In genomic region chr12:91109148-91109564, GRCh38 we compare ENCODE assay signal across 9 cellular contexts. TPM values are rescaled to one million over a fixed set of nuclear protein-coding genes. Genes with fewer than 3 reads are reported as not detected.
A peak's percentile ranks its signal among the peaks of the same experiment; 100 is the strongest.
DNase-seq lines count a peak whose midpoint lies in the region; ATAC-seq and TF ChIP-seq lines count a peak whose summit lies in the region.
"Had no signal": no experiment of that assay in that cellular context is flagged by ENCODE, and none has a peak within 500 bp of the region (broad histone marks: within the 10 kb centered on the region; RNA-seq: fewer than 3 reads in every experiment).

No MANE protein-coding gene starts in this region.

- RAD21 ChIA-PET in HCT116 (lab: Charles Lee; ENCODE audit: low non-redundant PET in 1 of 2, low total read pairs in 2 of 2, uncharacterized antibody in 2 of 2, unreplicated experiment in 2 of 2): no interaction called here

- 35 to 38% methylated on average over 7 of the region's 7 CpGs for WGBS in esophagus squamous epithelium, 2 donors

- CTCF ChIA-PET in HCT116 (lab: Charles Lee) (interaction anchor here (0.7 to 1.7 kb wide), 10 partner anchors 9 to 246 kb away, joined by 3 to 12 read pairs (median 3); no protein-coding TSS in a partner anchor), WTC11 (lab: Charles Lee) (interaction anchor here (0.6 to 3.0 kb wide), 12 partner anchors 8 to 273 kb away, joined by 3 to 12 read pairs (median 4); no protein-coding TSS in a partner anchor)

- no peak overlapping the region for H3K27ac Mint-ChIP-seq in WTC11
- no peak overlapping the region for H3K27ac Mint-ChIP-seq in natural killer cell treated with Interleukin-12 subunit alpha and Interleukin-12 subunit beta and Interleukin-15 and Interleukin-18, amount 100 ng/mL, for 72 hours
- H3K27ac Mint-ChIP-seq: CD4-positive, CD25-positive, alpha-beta regulatory T cell had no signal

- no peaks in the 10 kb centered on the region for H3K36me3 Mint-ChIP-seq in WTC11
- no peaks in the 10 kb centered on the region for H3K36me3 Mint-ChIP-seq in natural killer cell treated with Interleukin-12 subunit alpha and Interleukin-12 subunit beta and Interleukin-15 and Interleukin-18, amount 100 ng/mL, for 72 hours
- H3K36me3 Mint-ChIP-seq: CD4-positive, CD25-positive, alpha-beta regulatory T cell had no signal

- H3K27me3 Mint-ChIP-seq in WTC11 (ENCODE audit: low read depth): no peaks in the 10 kb centered on the region; the same call in 1 of the 2 replicates
- no peaks in the 10 kb centered on the region for H3K27me3 Mint-ChIP-seq in natural killer cell treated with Interleukin-12 subunit alpha and Interleukin-12 subunit beta and Interleukin-15 and Interleukin-18, amount 100 ng/mL, for 72 hours

- H3K79me2 ChIP-seq in HCT116 (ENCODE audit: insufficient read depth, low read length): no peaks in the 10 kb centered on the region

- TF ChIP-seq CTCF in HCT116 (IDR thresholded peaks at IDR 0.05 in 2 of 3, conservative IDR thresholded peaks at IDR 0.05 in 1 of 3; ENCODE audit: borderline replicate concordance in 1 of 3, insufficient read depth in 1 of 3, low read depth in 2 of 3, low read length in 2 of 3): peak; percentile 44 to 81 (median 67); a peak in 5 of 6 replicates
- TF ChIP-seq CTCF in WTC11 (IDR thresholded peaks at IDR 0.05): peak; percentile 62; the same call in 1 of the 2 replicates
- peak in 5 of 6 experiments; percentile 33 to 57 (median 44) for TF ChIP-seq CTCF in esophagus squamous epithelium (IDR thresholded peaks at IDR 0.05)
- peak; percentile 67 for TF ChIP-seq CTCF in upper lobe of right lung (IDR thresholded peaks at IDR 0.05)

- H3K4me1 ChIP-seq in HCT116 (ENCODE audit: control insufficient read depth in 1 of 2, insufficient read depth in 2 of 2, low read length in 2 of 2) (no peaks in the 10 kb centered on the region), esophagus squamous epithelium (peaks cover 0 to 6% (median 0%) of the 10 kb centered on the region in 3 donors), upper lobe of right lung (no peaks in the 10 kb centered on the region)

- intact Hi-C loops in HCT116 (cut with micrococcal nuclease) (loop anchor here (2.0 to 10.0 kb wide), 2 partner anchors 130 to 216 kb away; no protein-coding TSS in a partner anchor), esophagus squamous epithelium (cut with DNase I) (no loop called here), upper lobe of right lung (cut with DNase I) (no loop called here)

- ATAC-seq in HCT116: peak; percentile 93
- peak; percentile 99 for ATAC-seq in WTC11
- ATAC-seq in natural killer cell treated with Interleukin-12 subunit alpha and Interleukin-12 subunit beta and Interleukin-15 and Interleukin-18, amount 100 ng/mL, for 72 hours: no peak
- peak; percentile 83 for ATAC-seq in upper lobe of right lung

- H3K9me2 ChIP-seq in HCT116 (ENCODE audit: insufficient read depth): no peaks in the 10 kb centered on the region

- H3K27ac ChIP-seq in HCT116 (ENCODE audit: low read depth, low read length) (no peak overlapping the region), esophagus squamous epithelium (peak overlapping the region in 3 of 4 donors; percentile 4 to 52 (median 24)), upper lobe of right lung (peak overlapping the region; percentile 37)

- H3K9me3 ChIP-seq in HCT116 (ENCODE audit: control insufficient read depth in 1 of 2, insufficient read depth in 1 of 2, low read depth in 1 of 2, low read length in 2 of 2) (no peaks in the 10 kb centered on the region), esophagus squamous epithelium (no peaks in the 10 kb centered on the region), upper lobe of right lung (no peaks in the 10 kb centered on the region)

- DNase-seq in NCI-H1436 (lab: John Stamatoyannopoulos, UW) (peak; percentile 14), NCI-H1436 treated with DMSO at 0.1 percent for 48 hours (lab: John Stamatoyannopoulos, UW) (no peak), HCT116 (ENCODE audit: low read depth, low spot score) (peak; percentile 27), MV-4-11 (lab: John Stamatoyannopoulos, UW) (peak; percentile 64), WTC11 (ENCODE audit: low spot score) (peak; percentile 82), esophagus squamous epithelium (lab: John Stamatoyannopoulos, UW) (no peak), upper lobe of right lung (peak; percentile 79)
- DNase-seq in natural killer cell treated with Interleukin-12 subunit alpha and Interleukin-12 subunit beta and Interleukin-15 and Interleukin-18, amount 100 ng/mL, for 72 hours (ENCODE audit: low spot score): peak; percentile 61

- H3K9ac ChIP-seq in HCT116 (ENCODE audit: low read length): no peak overlapping the region

- H3K36me3 ChIP-seq in HCT116 (ENCODE audit: control insufficient read depth in 1 of 2, insufficient read depth in 2 of 2, low read length in 2 of 2) (no peaks in the 10 kb centered on the region), esophagus squamous epithelium (no peaks in the 10 kb centered on the region), upper lobe of right lung (no peaks in the 10 kb centered on the region)

- H2AFZ ChIP-seq in HCT116 (ENCODE audit: low read depth, low read length, poor library complexity, severe bottlenecking): peak overlapping the region; percentile 98

- 0 out of 2 replicates have a peak overlapping the region, but pooled peaks have one; percentile 24 for H3K4me2 ChIP-seq in HCT116 (ENCODE audit: low read length)

- POLR2A ChIA-PET in HCT116 (lab: Charles Lee) (no interaction called here), WTC11 (lab: Charles Lee) (no interaction called here)

- peak; percentile 53 for TF ChIP-seq RAD21 in HCT116 (IDR thresholded peaks at IDR 0.05; ENCODE audit: low read depth)

- H3K4me3 Mint-ChIP-seq in WTC11: no peak overlapping the region
- no peak overlapping the region for H3K4me3 Mint-ChIP-seq in natural killer cell treated with Interleukin-12 subunit alpha and Interleukin-12 subunit beta and Interleukin-15 and Interleukin-18, amount 100 ng/mL, for 72 hours
- H3K4me3 Mint-ChIP-seq: CD4-positive, CD25-positive, alpha-beta regulatory T cell had no signal

- H4K20me1 ChIP-seq in HCT116 (ENCODE audit: insufficient read depth): no peaks in the 10 kb centered on the region

- TF ChIP-seq POLR2A in HCT116 (IDR thresholded peaks at IDR 0.05; ENCODE audit: borderline replicate concordance, extremely low read depth, insufficient read depth, insufficient read length): no peak
- no peak for TF ChIP-seq POLR2A in esophagus squamous epithelium (IDR thresholded peaks at IDR 0.05)

- peaks cover 6% of the 10 kb centered on the region for H3K4me1 Mint-ChIP-seq in WTC11
- H3K4me1 Mint-ChIP-seq in natural killer cell treated with Interleukin-12 subunit alpha and Interleukin-12 subunit beta and Interleukin-15 and Interleukin-18, amount 100 ng/mL, for 72 hours (ENCODE audit: low read depth in 2 of 2): no peaks in the 10 kb centered on the region
- H3K4me1 Mint-ChIP-seq: CD4-positive, CD25-positive, alpha-beta regulatory T cell had no signal

- H3K4me3 ChIP-seq in HCT116 (replicated peaks in 1 of 2; ENCODE audit: low read depth in 1 of 2, low read length in 2 of 2): no peak overlapping the region
- H3K4me3 ChIP-seq in esophagus squamous epithelium: peak overlapping the region in 1 of 4 donors; percentile 49
- H3K4me3 ChIP-seq in upper lobe of right lung: peak overlapping the region; percentile 41

- no peaks in the 10 kb centered on the region for H3K9me3 Mint-ChIP-seq in WTC11
- no peaks in the 10 kb centered on the region for H3K9me3 Mint-ChIP-seq in natural killer cell treated with Interleukin-12 subunit alpha and Interleukin-12 subunit beta and Interleukin-15 and Interleukin-18, amount 100 ng/mL, for 72 hours
- H3K9me3 Mint-ChIP-seq: CD4-positive, CD25-positive, alpha-beta regulatory T cell had no signal

- H3K27me3 ChIP-seq in HCT116 (ENCODE audit: insufficient read depth, low read length) (no peaks in the 10 kb centered on the region), esophagus squamous epithelium (no peaks in the 10 kb centered on the region), upper lobe of right lung (no peaks in the 10 kb centered on the region)

- no TSS peak for BruUV-seq in HCT116 (replicated peaks; lab: Mats Ljungman, UMichigan)

TF ChIP-seq in HCT116, 20 proteins besides CTCF, POLR2A, EP300 and RAD21 (continues in another document):
- TF ChIP-seq SRF (IDR thresholded peaks at IDR 0.05; ENCODE audit: low read depth) (no peak), EZH2phosphoT487 (IDR thresholded peaks at IDR 0.05; ENCODE audit: borderline replicate concordance) (no peak), TCF7L2 (IDR thresholded peaks at IDR 0.05; ENCODE audit: borderline replicate concordance, extremely low read depth, insufficient read depth, insufficient read length) (no peak), JUND (IDR thresholded peaks at IDR 0.05) (no peak), ELF1 (IDR thresholded peaks at IDR 0.05; ENCODE audit: borderline replicate concordance, low read depth) (no peak)

RNA-seq across cellular contexts. Expression of gene LUM, which starts 2.1 kb away (rescaled TPM):
- 0.69 TPM for total RNA-seq in HCT116 (2021; ENCODE audit: unreplicated experiment)
- polyA plus RNA-seq in HCT116 (2012): not detected in 2 replicates
- total RNA-seq in WTC11 (2021): 0.28 to 0.73 TPM (median 0.64 TPM) in 3 replicates
- 10 to 100 TPM in 3 of 4 donors, 1 to 10 TPM in 1; 5.1 to 51.5 (median 30.7) TPM for total RNA-seq in esophagus squamous epithelium
- total RNA-seq in natural killer cell treated with Interleukin-12 subunit alpha and Interleukin-12 subunit beta and Interleukin-15 and Interleukin-18, amount 100 ng/mL, for 72 hours: not detected
- total RNA-seq in upper lobe of right lung: 361 TPM
- total RNA-seq: CD4-positive, CD25-positive, alpha-beta regulatory T cell had no signal
- polyA plus RNA-seq: CD4-positive, CD25-positive, alpha-beta regulatory T cell had no signal

RNA-seq across cellular contexts. Expression of gene KERA, which starts 51.3 kb away (rescaled TPM):
- total RNA-seq in HCT116 (2021; ENCODE audit: unreplicated experiment): not detected
- polyA plus RNA-seq in HCT116 (2012): not detected in 2 replicates
- total RNA-seq in WTC11 (2021): not detected in 3 replicates
- not detected for total RNA-seq in esophagus squamous epithelium
- not detected for total RNA-seq in natural killer cell treated with Interleukin-12 subunit alpha and Interleukin-12 subunit beta and Interleukin-15 and Interleukin-18, amount 100 ng/mL, for 72 hours
- not detected for total RNA-seq in upper lobe of right lung
- total RNA-seq: CD4-positive, CD25-positive, alpha-beta regulatory T cell had no signal
- polyA plus RNA-seq: CD4-positive, CD25-positive, alpha-beta regulatory T cell had no signal

Comparison
In these comparisons a context has a peak if more than half of its experiments do, and no peak if none do; other contexts are left out.
1. DNase-seq: peak in NCI-H1436 (single experiment), HCT116 (single experiment), MV-4-11 (single experiment), WTC11 (single experiment), natural killer cell treated with Interleukin-12 subunit alpha and Interleukin-12 subunit beta and Interleukin-15 and Interleukin-18, amount 100 ng/mL, for 72 hours (single experiment) and upper lobe of right lung (single experiment); none in NCI-H1436 treated with DMSO at 0.1 percent for 48 hours (single experiment) and esophagus squamous epithelium (single experiment).
2. ATAC-seq: peak in HCT116 (single experiment), WTC11 (single experiment) and upper lobe of right lung (single experiment); none in natural killer cell treated with Interleukin-12 subunit alpha and Interleukin-12 subunit beta and Interleukin-15 and Interleukin-18, amount 100 ng/mL, for 72 hours (0 of 2).
3. Peak in every context shown above with its lines, with median percentiles within 50 percentile points of each other: CTCF ChIP-seq.